26 cellular contexts compared by ENCODE assay signal in the genomic region with DNA sequence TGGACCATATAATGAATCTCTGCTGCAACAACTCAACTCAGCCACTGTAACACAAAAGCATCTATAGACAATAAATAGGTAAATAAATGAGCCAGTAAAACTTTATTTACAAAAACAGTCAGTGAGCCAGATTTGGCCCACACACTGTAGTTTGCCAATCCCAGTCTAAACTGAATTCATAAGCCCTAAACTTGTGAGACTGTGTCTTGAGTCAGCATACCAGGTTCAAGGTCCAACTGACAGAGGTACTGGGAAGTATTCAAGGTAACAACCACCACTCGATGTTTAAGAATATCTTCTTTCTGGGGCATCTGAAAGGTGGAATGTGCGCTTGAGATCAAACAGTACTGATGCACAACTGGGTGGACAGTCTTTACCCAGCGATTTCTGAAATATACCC.
"Had no signal": no experiment of that assay in that cellular context is flagged by ENCODE, and none has a peak within 500 bp of the region (broad histone marks: within the 10 kb centered on the region; RNA-seq: fewer than 3 reads in every experiment).

No MANE protein-coding gene starts in this region.

- H3K4me1 Mint-ChIP-seq: activated B cell treated with CpG ODN at 0.5 μM for 24 hours had no signal

- H3K27ac Mint-ChIP-seq: activated B cell treated with CpG ODN at 0.5 μM for 24 hours; activated CD8-positive, alpha-beta T cell treated with anti-CD3 and anti-CD28 coated beads for 36 hours; activated naive CD8-positive, alpha-beta T cell treated with anti-CD3 and anti-CD28 coated beads, Interleukin-2, amount 10 ng/mL, durations not matched to agents 7 days and 5 days; activated T-helper 2 cell treated with anti-CD3 and anti-CD28 coated beads, Interferon-gamma antibody, Interleukin-2, Interleukin-4, amounts not matched to agents 10 μg/mL and 5 μg/mL and 100 μg/mL, durations not matched to agents 14 hours and 24 hours and 36 hours; brain; naive thymus-derived CD8-positive, alpha-beta T cell; stimulated activated naive CD8-positive, alpha-beta T cell treated with anti-CD3 and anti-CD28 coated beads, Interleukin-15, Interleukin-2, amounts not matched to agents 100 ng/mL and 50 ng/mL, for 24 hours had no signal

- H3K27ac ChIP-seq: coronary artery, right atrium auricular region, skin epidermis, tibial nerve had no signal

- H3K9me3 ChIP-seq: right atrium auricular region, tibial nerve had no signal

- H3K27me3 ChIP-seq: right atrium auricular region, tibial nerve had no signal

- H3K4me1 ChIP-seq: right atrium auricular region, tibial nerve had no signal

- H3K4me3 Mint-ChIP-seq: activated B cell treated with CpG ODN at 0.5 μM for 24 hours; activated CD8-positive, alpha-beta T cell treated with anti-CD3 and anti-CD28 coated beads for 36 hours; activated naive CD8-positive, alpha-beta T cell treated with anti-CD3 and anti-CD28 coated beads, Interleukin-2, amount 10 ng/mL, durations not matched to agents 7 days and 5 days; brain; naive thymus-derived CD8-positive, alpha-beta T cell; stimulated activated naive CD8-positive, alpha-beta T cell treated with anti-CD3 and anti-CD28 coated beads, Interleukin-15, Interleukin-2, amounts not matched to agents 100 ng/mL and 50 ng/mL, for 24 hours had no signal

- FAIRE-seq: urothelium cell line had no signal

- H3K27me3 Mint-ChIP-seq: activated B cell treated with CpG ODN at 0.5 μM for 24 hours; activated CD8-positive, alpha-beta T cell treated with anti-CD3 and anti-CD28 coated beads for 36 hours; activated naive CD8-positive, alpha-beta T cell treated with anti-CD3 and anti-CD28 coated beads, Interleukin-2, amount 10 ng/mL, durations not matched to agents 7 days and 5 days; brain; naive thymus-derived CD8-positive, alpha-beta T cell; stimulated activated naive CD8-positive, alpha-beta T cell treated with anti-CD3 and anti-CD28 coated beads, Interleukin-15, Interleukin-2, amounts not matched to agents 100 ng/mL and 50 ng/mL, for 24 hours had no signal

- ATAC-seq: activated CD8-positive, alpha-beta T cell treated with anti-CD3 and anti-CD28 coated beads for 36 hours; left ventricle myocardium superior; naive thymus-derived CD8-positive, alpha-beta T cell had no signal

- H3K9me3 Mint-ChIP-seq: activated B cell treated with CpG ODN at 0.5 μM for 24 hours; activated CD8-positive, alpha-beta T cell treated with anti-CD3 and anti-CD28 coated beads for 36 hours; activated naive CD8-positive, alpha-beta T cell treated with anti-CD3 and anti-CD28 coated beads, Interleukin-2, amount 10 ng/mL, durations not matched to agents 7 days and 5 days; activated T-helper 2 cell treated with anti-CD3 and anti-CD28 coated beads, Interferon-gamma antibody, Interleukin-2, Interleukin-4, amounts not matched to agents 10 μg/mL and 5 μg/mL and 100 μg/mL, durations not matched to agents 14 hours and 24 hours and 36 hours; naive thymus-derived CD8-positive, alpha-beta T cell; stimulated activated naive CD8-positive, alpha-beta T cell treated with anti-CD3 and anti-CD28 coated beads, Interleukin-15, Interleukin-2, amounts not matched to agents 100 ng/mL and 50 ng/mL, for 24 hours had no signal

- H3K4me3 ChIP-seq: coronary artery, right atrium auricular region, skin epidermis, tibial nerve had no signal

- DNase-seq: activated B cell treated with CpG ODN at 0.5 μM for 24 hours; activated CD4-positive, alpha-beta T cell treated with anti-CD3 and anti-CD28 coated beads for 48 hours; activated CD8-positive, alpha-beta T cell treated with anti-CD3 and anti-CD28 coated beads for 36 hours; activated naive CD4-positive, alpha-beta T cell treated with Interleukin-2 at 50 U/mL for 16 hours; activated naive CD8-positive, alpha-beta T cell treated with anti-CD3 and anti-CD28 coated beads, Interleukin-2, amount 10 ng/mL, durations not matched to agents 7 days and 5 days; activated T-cell treated with anti-CD3 and anti-CD28 coated beads, Interleukin-2, amount 50 U/mL, for 1 hour; central memory CD4-positive, alpha-beta T cell; erythroblast; foreskin melanocyte; glutamatergic neuron; hypothalamus; left ventricle myocardium superior; mesenchymal stem cell; naive thymus-derived CD8-positive, alpha-beta T cell; stimulated activated CD4-positive, alpha-beta T cell treated with anti-CD3 and anti-CD28 coated beads, Interleukin-15, amount 100 ng/mL, for 24 hours; stimulated activated CD4-positive, alpha-beta T cell treated with anti-CD3 and anti-CD28 coated beads, Interleukin-2, amount 100 ng/mL, for 48 hours; T-helper 1 cell; T-helper 9 cell had no signal
